ENCODE assay signal across 9 cellular contexts in the genomic region with DNA sequence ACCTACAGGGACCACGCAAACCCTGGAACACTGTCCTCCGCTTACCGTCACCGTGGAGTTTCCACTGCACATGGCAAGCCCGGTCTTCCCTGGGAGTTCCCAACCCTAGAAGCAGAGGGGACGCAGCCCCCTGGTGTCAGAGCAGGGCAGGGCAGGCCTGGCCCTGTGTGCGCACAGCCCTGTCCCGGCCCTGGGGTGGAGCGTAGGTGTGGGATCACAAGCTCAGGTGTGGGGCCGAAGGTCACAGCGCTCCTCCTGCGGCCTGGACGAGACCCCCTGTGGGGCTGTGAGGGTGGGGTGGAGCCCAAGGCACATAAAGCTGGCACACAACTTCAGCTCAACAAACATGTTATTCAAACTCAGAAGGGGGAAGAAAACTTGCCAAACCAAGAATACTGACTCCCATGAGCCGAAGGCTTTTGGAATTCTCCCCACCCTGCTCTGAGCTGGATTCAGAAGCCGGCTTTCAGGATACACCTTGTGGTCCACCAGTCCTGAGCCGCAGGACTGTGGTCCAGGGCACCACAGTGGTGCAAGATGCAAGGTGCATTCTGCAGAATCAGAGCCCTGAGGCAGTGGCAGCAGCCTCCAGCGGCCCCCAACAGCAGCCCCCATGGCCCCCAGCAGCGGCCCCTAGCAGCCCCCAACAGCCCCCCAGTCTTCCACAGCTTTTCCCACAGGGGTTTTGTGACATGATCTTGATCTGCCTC. TPM values are rescaled to one million over a fixed set of nuclear protein-coding genes. Genes with fewer than 3 reads are reported as not detected.
DNase-seq lines count a peak whose midpoint lies in the region; ATAC-seq and TF ChIP-seq lines count a peak whose summit lies in the region.
"Had no signal": no experiment of that assay in that cellular context is flagged by ENCODE, and none has a peak within 500 bp of the region (broad histone marks: within the 10 kb centered on the region; RNA-seq: fewer than 3 reads in every experiment).

No MANE protein-coding gene starts in this region.

- no peak overlapping the region for H3K27ac Mint-ChIP-seq in CD4-positive, alpha-beta T cell

- no peaks in the 10 kb centered on the region for H3K9me3 Mint-ChIP-seq in CD4-positive, alpha-beta T cell

- H3K4me1 ChIP-seq in breast epithelium (no peaks in the 10 kb centered on the region), right lobe of liver (no peaks in the 10 kb centered on the region), transverse colon (peaks cover 5 to 20% (median 20%) of the 10 kb centered on the region in 4 donors)

- in situ Hi-C loops in transverse colon (cut with MboI; ENCODE audit: low pct_ligation_motif_present in 1 of 4, low pct_unique_long_range_greater_than_20kb in 1 of 4, low sequenced_read_pairs in 3 of 4), result no loop called here

- POLR2A ChIA-PET in CD4-positive, alpha-beta T cell (lab: Charles Lee), result no interaction called here

- CTCF ChIA-PET in CD4-positive, alpha-beta T cell (lab: Charles Lee), result interaction anchor here (0.5 kb wide), 1 partner anchor 10 kb away, joined by 7 read pairs; no protein-coding TSS in a partner anchor

- no peak overlapping the region for H3K4me3 ChIP-seq in breast epithelium
- no peak overlapping the region for H3K4me3 ChIP-seq in right lobe of liver
- H3K4me3 ChIP-seq in transverse colon, result no peak overlapping the region

- peak; percentile 71 for ATAC-seq in CD4-positive, alpha-beta T cell (ENCODE audit: poor library complexity)
- peak; percentile 64 for ATAC-seq in GM19035 (IDR thresholded peaks at IDR 0.05; ENCODE audit: unreplicated experiment)
- peak; percentile 96 for ATAC-seq in SK-N-SH treated with all-trans-retinoic acid at 6 μM for 48 hours
- peak; percentile 61 to 84 (median 67) for ATAC-seq in right lobe of liver

- intact Hi-C loops in CD4-positive, alpha-beta T cell (cut with DNase I, micrococcal nuclease), result loop anchor here in 1 of 2 experiments (2.0 kb wide), 1 partner anchor 242 kb away; no protein-coding TSS in a partner anchor
- intact Hi-C loops in breast epithelium (cut with DNase I; ENCODE audit: low total_unique reads), result no loop called here
- intact Hi-C loops in right lobe of liver (cut with DNase I), result no loop called here
- intact Hi-C loops in transverse colon (cut with DNase I; ENCODE audit: low total_unique reads), result no loop called here

- no peak for TF ChIP-seq EP300 in transverse colon (IDR thresholded peaks at IDR 0.05; ENCODE audit: low read depth)

- H3K36me3 Mint-ChIP-seq in CD4-positive, alpha-beta T cell (ENCODE audit: low read depth), result no peaks in the 10 kb centered on the region

- WGBS in right lobe of liver (ENCODE audit: insufficient coverage, low coverage, low lambda C conversion rate, missing lambda C conversion rate), result 0% methylated on average over 1 of the region's 18 CpGs
- 48% methylated on average over 18 of the region's 18 CpGs; no CpG with 5 or more reads in 1 of the 2 donors for WGBS in transverse colon (ENCODE audit: low coverage in 1 of 2), 2 donors

- no peaks in the 10 kb centered on the region for H3K9me3 ChIP-seq in CD4-positive, alpha-beta T cell (ENCODE audit: control insufficient read depth, low read length)
- H3K9me3 ChIP-seq in breast epithelium (no peaks in the 10 kb centered on the region), right lobe of liver (no peaks in the 10 kb centered on the region), transverse colon (no peaks in the 10 kb centered on the region)

- H3K27ac ChIP-seq in CD4-positive, alpha-beta T cell (ENCODE audit: low read depth, low read length), result no peak overlapping the region
- H3K27ac ChIP-seq in breast epithelium (no peak overlapping the region), right lobe of liver (no peak overlapping the region), transverse colon (no peak overlapping the region)

- no peak overlapping the region for H3K4me3 Mint-ChIP-seq in CD4-positive, alpha-beta T cell
- H3K4me3 Mint-ChIP-seq: IgD-negative memory B cell had no signal

- no peaks in the 10 kb centered on the region for H3K4me1 Mint-ChIP-seq in CD4-positive, alpha-beta T cell (ENCODE audit: low read depth)
- H3K4me1 Mint-ChIP-seq: IgD-negative memory B cell had no signal

- TF ChIP-seq POLR2A in breast epithelium (IDR thresholded peaks at IDR 0.05) (no peak), right lobe of liver (IDR thresholded peaks at IDR 0.05) (no peak), transverse colon (IDR thresholded peaks at IDR 0.05) (no peak)

- H3K36me3 ChIP-seq in breast epithelium, result no peaks in the 10 kb centered on the region
- no peaks in the 10 kb centered on the region for H3K36me3 ChIP-seq in right lobe of liver
- H3K36me3 ChIP-seq in transverse colon, result no peaks in the 10 kb centered on the region

- H3K27me3 Mint-ChIP-seq in CD4-positive, alpha-beta T cell, result peaks cover 6% of the 10 kb centered on the region

- DNase-seq in CD4-positive, alpha-beta T cell, result peak in 4 of 10 experiments; percentile 15 to 45 (median 20)
- DNase-seq in HK-2 (ENCODE audit: unreplicated experiment) (peak; percentile 45), breast epithelium (ENCODE audit: low spot score in 2 of 2) (no peak), right lobe of liver (no peak), transverse colon (peak; percentile 69), NCI-H2107 treated with DMSO at 0.1 percent for 48 hours (lab: John Stamatoyannopoulos, UW; ENCODE audit: unreplicated experiment) (no peak)

- H3K27me3 ChIP-seq in CD4-positive, alpha-beta T cell (ENCODE audit: control insufficient read depth, insufficient read depth, low read length), result no peaks in the 10 kb centered on the region
- H3K27me3 ChIP-seq in breast epithelium, result no peaks in the 10 kb centered on the region
- no peaks in the 10 kb centered on the region for H3K27me3 ChIP-seq in right lobe of liver
- H3K27me3 ChIP-seq in transverse colon, result no peaks in the 10 kb centered on the region

- TF ChIP-seq CTCF in CD4-positive, alpha-beta T cell (IDR thresholded peaks at IDR 0.05), result peak; percentile 55
- peak in 2 of 3 donors; percentile 33 to 43 for TF ChIP-seq CTCF in breast epithelium (IDR thresholded peaks at IDR 0.05)
- TF ChIP-seq CTCF in right lobe of liver (IDR thresholded peaks at IDR 0.05), result peak; percentile 32 to 46 (median 36)
- TF ChIP-seq CTCF in transverse colon (IDR thresholded peaks at IDR 0.05), result peak; percentile 50 to 81 (median 67)

TF ChIP-seq in SK-N-SH treated with all-trans-retinoic acid at 6 μM for 48 hours, 23 proteins besides CTCF, POLR2A, EP300 and RAD21:
- TF ChIP-seq ZNF70 (CRISPR knock-in tag; IDR thresholded peaks at IDR 0.05) (no peak), ISL1 (CRISPR knock-in tag; IDR thresholded peaks at IDR 0.05) (no peak), ZNF565 (CRISPR knock-in tag; conservative IDR thresholded peaks at IDR 0.05; ENCODE audit: low read depth) (no peak), CSDC2 (CRISPR knock-in tag; IDR thresholded peaks at IDR 0.05) (no peak), POU6F1 (CRISPR knock-in tag; IDR thresholded peaks at IDR 0.05; ENCODE audit: borderline replicate concordance, low read depth) (no peak), ZFP30 (CRISPR knock-in tag; IDR thresholded peaks at IDR 0.05) (no peak), TCF4 (CRISPR knock-in tag; IDR thresholded peaks at IDR 0.05; ENCODE audit: borderline replicate concordance) (no peak), ARNTL (CRISPR knock-in tag; IDR thresholded peaks at IDR 0.05; ENCODE audit: borderline replicate concordance, low read depth) (no peak), RARB (CRISPR knock-in tag; IDR thresholded peaks at IDR 0.05) (no peak), CREB5 (CRISPR knock-in tag; IDR thresholded peaks at IDR 0.05; ENCODE audit: low read depth) (no peak), ZC3H10 (CRISPR knock-in tag; IDR thresholded peaks at IDR 0.05) (no peak), ZFP3 (CRISPR knock-in tag; IDR thresholded peaks at IDR 0.05) (no peak), ZNF8 (CRISPR knock-in tag; IDR thresholded peaks at IDR 0.05) (no peak)

RNA-seq across cellular contexts. Expression of gene EXOC3, which starts 11.8 kb away (rescaled TPM):
- 10 to 100 TPM; 82.4 to 84.1 TPM for total RNA-seq in CD4-positive, alpha-beta T cell
- total RNA-seq in breast epithelium, result 10 to 100 TPM; 49.8 to 63.7 (median 53.3) TPM
- 10 to 100 TPM; 14.6 to 24.3 (median 20.0) TPM for total RNA-seq in right lobe of liver
- 100 to 1,000 TPM in 1 of 4 donors, 10 to 100 TPM in 3; 69.9 to 240 (median 76.1) TPM for total RNA-seq in transverse colon

Comparison
In these comparisons a context has a peak if more than half of its experiments do, and no peak if none do; other contexts are left out.
1. DNase-seq: peak in HK-2 (single experiment) and transverse colon (single experiment); none in breast epithelium (0 of 2), right lobe of liver (0 of 3) and NCI-H2107 treated with DMSO at 0.1 percent for 48 hours (single experiment).
2. Peak in every context shown above with its lines, with median percentiles within 50 percentile points of each other: ATAC-seq and CTCF ChIP-seq.